In genomic region chr17:48542956-48543853, GRCh38 we compare ENCODE assay signal across 1 cellular context.
TF ChIP-seq lines count a peak whose summit lies in the region.

No MANE protein-coding gene starts in this region.

TF ChIP-seq in HEK293, 187 proteins besides CTCF, POLR2A, EP300 and RAD21 (continued from another document):
- TF ChIP-seq PATZ1 (tag by site-specific recombination; IDR thresholded peaks at IDR 0.05) (peak; percentile 55; the same call in 1 of the 2 replicates), ZNF792 (tag by site-specific recombination; IDR thresholded peaks at IDR 0.05) (no peak), ZNF335 (tag by site-specific recombination; conservative IDR thresholded peaks at IDR 0.05) (peak; percentile 90), SP2 (tag by site-specific recombination; IDR thresholded peaks at IDR 0.05) (no peak), REST (tag by site-specific recombination; IDR thresholded peaks at IDR 0.05) (peak; percentile 39; the same call in 1 of the 2 replicates), SALL2 (tag by site-specific recombination; IDR thresholded peaks at IDR 0.05; ENCODE audit: borderline replicate concordance) (no peak), GLI2 (tag by site-specific recombination; IDR thresholded peaks at IDR 0.05; ENCODE audit: borderline replicate concordance, low read depth) (no peak), ZNF24 (tag by site-specific recombination; IDR thresholded peaks at IDR 0.05) (peak; percentile 15; the same call in 1 of the 2 replicates), ZBTB48 (tag by site-specific recombination; IDR thresholded peaks at IDR 0.05) (0 out of 2 replicates have a peak, but pooled peaks have one; percentile 32), ZNF449 (tag by site-specific recombination; IDR thresholded peaks at IDR 0.05) (peak; percentile 80), ZNF23 (tag by site-specific recombination; IDR thresholded peaks at IDR 0.05; ENCODE audit: borderline replicate concordance) (no peak), ZBTB11 (tag by site-specific recombination; conservative IDR thresholded peaks at IDR 0.05; ENCODE audit: low read depth) (0 out of 2 replicates have a peak, but pooled peaks have one; percentile 22), ZNF248 (tag by site-specific recombination; IDR thresholded peaks at IDR 0.05) (no peak), ZNF777 (tag by site-specific recombination; IDR thresholded peaks at IDR 0.05; ENCODE audit: borderline replicate concordance) (no peak), ZEB2 (tag by site-specific recombination; IDR thresholded peaks at IDR 0.05) (peak; percentile 24; the same call in 1 of the 2 replicates), PRDM10 (tag by site-specific recombination; IDR thresholded peaks at IDR 0.05) (peak; percentile 74; the same call in 1 of the 2 replicates), ZFP37 (tag by site-specific recombination; IDR thresholded peaks at IDR 0.05) (peak; percentile 50; the same call in 1 of the 2 replicates), ZXDB (tag by site-specific recombination; IDR thresholded peaks at IDR 0.05) (no peak), ZBTB17 (tag by site-specific recombination; IDR thresholded peaks at IDR 0.05) (peak; percentile 80), SP7 (tag by site-specific recombination; IDR thresholded peaks at IDR 0.05) (no peak; the same call in 1 of the 2 replicates), WT1 (tag by site-specific recombination; IDR thresholded peaks at IDR 0.05) (no peak), BCL11A (tag by site-specific recombination; IDR thresholded peaks at IDR 0.05; ENCODE audit: low read depth) (peak; percentile 21; the same call in 1 of the 2 replicates), ZNF366 (tag by site-specific recombination; conservative IDR thresholded peaks at IDR 0.05) (no peak), ZNF184 (tag by site-specific recombination; IDR thresholded peaks at IDR 0.05) (no peak)
